8 cellular contexts compared by ENCODE assay signal in the genomic region with DNA sequence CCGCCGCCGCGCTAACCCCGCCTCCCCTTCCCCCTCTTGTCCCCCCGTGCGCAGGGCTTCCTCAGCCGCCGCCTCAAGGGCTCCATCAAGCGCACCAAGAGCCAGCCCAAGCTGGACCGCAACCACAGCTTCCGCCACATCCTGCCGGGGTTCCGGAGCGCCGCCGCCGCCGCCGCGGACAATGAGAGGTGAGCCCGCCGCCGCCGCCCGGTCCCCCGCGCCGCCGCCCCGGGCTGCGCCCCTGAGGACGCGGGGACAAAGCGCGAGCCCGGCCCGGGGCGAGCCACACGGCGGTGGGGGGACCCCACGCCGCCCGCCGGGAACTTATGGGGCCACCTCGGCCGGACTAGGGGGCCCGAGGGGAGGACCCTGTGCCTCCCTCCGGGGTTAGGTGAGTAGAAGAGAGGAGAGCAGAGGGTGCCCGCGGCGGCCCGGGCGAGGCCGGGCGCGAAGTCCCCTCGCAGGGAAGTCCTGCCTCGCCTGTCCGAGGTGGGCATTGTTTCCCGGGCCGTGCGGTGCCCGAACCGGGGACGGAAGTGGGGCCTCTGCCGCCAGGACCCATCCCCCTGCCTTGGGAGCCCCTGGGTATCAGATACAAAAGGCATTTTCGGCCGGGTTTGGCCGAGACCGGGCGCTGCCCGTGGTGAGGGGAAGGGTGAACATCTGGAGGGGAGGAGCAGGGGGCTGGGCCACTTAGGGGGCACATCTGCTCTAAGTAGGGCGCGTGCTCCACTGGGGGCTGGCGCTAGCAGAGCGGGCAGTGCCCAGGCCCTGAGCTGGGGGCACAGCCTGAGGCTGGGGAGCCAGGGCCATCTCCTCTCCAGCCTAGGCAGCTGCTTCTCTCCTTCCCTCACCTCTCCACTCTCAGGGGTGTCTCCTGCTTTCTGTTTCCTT. TPM values are rescaled to one million over a fixed set of nuclear protein-coding genes. Genes with fewer than 3 reads are reported as not detected.
DNase-seq lines count a peak whose midpoint lies in the region; ATAC-seq and TF ChIP-seq lines count a peak whose summit lies in the region.

No MANE protein-coding gene starts in this region.

- H3K9me3 ChIP-seq in SK-N-MC (ENCODE audit: low read depth, low read length) (no peaks in the 10 kb centered on the region), breast epithelium (no peaks in the 10 kb centered on the region)

- H3K27ac ChIP-seq in SK-N-MC: no peak overlapping the region
- peak overlapping the region; percentile 92 to 95 for H3K27ac ChIP-seq in breast epithelium
- peak overlapping the region; percentile 50 for H3K27ac ChIP-seq in layer of hippocampus (ENCODE audit: low read depth, low read length)

- no peak overlapping the region for H3K9ac ChIP-seq in SK-N-MC (ENCODE audit: insufficient read length)

- TF ChIP-seq POLR2A in breast epithelium (IDR thresholded peaks at IDR 0.05): no peak

- no peaks in the 10 kb centered on the region for H3K27me3 ChIP-seq in breast epithelium
- no peaks in the 10 kb centered on the region for H3K27me3 ChIP-seq in layer of hippocampus (ENCODE audit: control insufficient read depth, insufficient read depth, low read length)

- H3K4me3 ChIP-seq in SK-N-MC (peak overlapping the region; percentile 63), breast epithelium (peak overlapping the region; percentile 60 to 96 (median 74))

- H3K4me1 ChIP-seq in breast epithelium: peaks cover 5 to 7% of the 10 kb centered on the region in 2 donors

- DNase-seq in activated CD4-positive, alpha-beta T cell treated with anti-CD3 and anti-CD28 coated beads for 24 hours (ENCODE audit: low read depth in 2 of 2): peak; percentile 6 to 48
- no peak for DNase-seq in activated CD4-positive, alpha-beta T cell treated with anti-CD3 and anti-CD28 coated beads, Interleukin-2, amount 50 U/mL, for 4 hours
- DNase-seq in SK-N-MC (ENCODE audit: low read depth, low spot score) (no peak), breast epithelium (ENCODE audit: low spot score in 2 of 2) (peak in 1 of 2 donors; percentile 65), SHP77 treated with DMSO at 0.1 percent for 48 hours (lab: John Stamatoyannopoulos, UW) (no peak)
- peak; percentile 13 for DNase-seq in stimulated activated CD8-positive, alpha-beta memory T cell treated with anti-CD3 and anti-CD28 coated beads, Interleukin-15, amount 100 ng/mL, for 1 hour (ENCODE audit: low read depth)

- intact Hi-C loops in breast epithelium (cut with DNase I; ENCODE audit: low total_unique reads): loop anchor here (5.0 kb wide), 1 partner anchor 43 kb away; no protein-coding TSS in a partner anchor

- ATAC-seq in HG02798 (IDR thresholded peaks at IDR 0.05; ENCODE audit: poor library complexity, unreplicated experiment): peak; percentile 54

- H3K36me3 ChIP-seq in SK-N-MC (ENCODE audit: insufficient read depth, low read length) (no peaks in the 10 kb centered on the region), breast epithelium (no peaks in the 10 kb centered on the region)

- TF ChIP-seq CTCF in breast epithelium (IDR thresholded peaks at IDR 0.05): no peak

RNA-seq across cellular contexts. Expression of a gene that starts 48.1 kb away (rescaled TPM):
- total RNA-seq in breast epithelium: 10 to 100 TPM; 16.0 to 56.0 (median 55.8) TPM

Comparison
In these comparisons a context has a peak if more than half of its experiments do, and no peak if none do; other contexts are left out.
1. DNase-seq: peak in activated CD4-positive, alpha-beta T cell treated with anti-CD3 and anti-CD28 coated beads for 24 hours (2 of 2) and stimulated activated CD8-positive, alpha-beta memory T cell treated with anti-CD3 and anti-CD28 coated beads, Interleukin-15, amount 100 ng/mL, for 1 hour (single experiment); none in activated CD4-positive, alpha-beta T cell treated with anti-CD3 and anti-CD28 coated beads, Interleukin-2, amount 50 U/mL, for 4 hours (0 of 2), SK-N-MC (single experiment) and SHP77 treated with DMSO at 0.1 percent for 48 hours (single experiment).